In the genomic region with DNA sequence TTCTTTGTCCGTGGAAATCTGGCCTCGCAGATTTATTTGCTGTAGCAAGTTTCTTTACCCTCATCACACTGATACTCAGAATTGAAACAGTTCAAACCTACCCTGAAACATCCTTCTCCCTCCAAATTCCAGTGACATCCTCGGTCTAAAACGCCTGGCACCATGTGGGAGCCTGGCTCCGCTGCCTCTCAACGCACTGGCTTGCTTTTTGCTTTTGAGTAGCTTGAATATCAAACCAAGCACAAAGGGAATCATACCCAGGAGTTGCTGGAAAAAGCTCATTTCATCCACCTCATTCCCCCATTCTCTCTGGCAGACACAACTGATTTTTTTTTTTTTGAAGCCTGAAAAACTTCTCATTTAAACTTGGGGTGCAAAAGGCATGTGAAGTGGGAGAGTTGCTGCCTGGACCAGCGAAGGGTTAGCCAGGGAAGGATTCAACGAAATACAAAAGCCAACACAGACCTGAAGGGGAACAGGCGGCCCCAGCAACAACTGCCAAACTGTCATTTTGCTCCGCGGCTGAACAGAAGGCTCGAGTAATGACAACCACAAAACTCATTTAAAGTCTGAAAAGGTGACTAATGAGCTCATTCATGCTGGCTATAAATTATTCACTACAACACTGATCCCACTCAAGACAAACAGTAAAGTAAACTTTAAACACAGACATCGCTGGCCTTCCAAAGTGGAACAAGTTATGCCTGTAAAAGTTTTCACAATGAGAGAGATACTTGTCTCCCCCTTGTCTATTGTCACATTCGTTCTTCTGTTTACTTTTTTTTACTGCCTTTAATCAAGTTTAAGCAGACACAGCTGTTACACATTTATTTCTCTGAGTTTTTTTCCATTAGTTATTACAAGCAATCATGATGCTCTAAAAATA, we compare ENCODE assay signal across 7 cellular contexts. TPM values are rescaled to one million over a fixed set of nuclear protein-coding genes. Genes with fewer than 3 reads are reported as not detected.
DNase-seq lines count a peak whose midpoint lies in the region; ATAC-seq and TF ChIP-seq lines count a peak whose summit lies in the region.

No MANE protein-coding gene starts in this region.

- intact Hi-C loops in ascending aorta (cut with DNase I) (loop anchor here (5.0 kb wide), 2 partner anchors 48 to 63 kb away; no protein-coding TSS in a partner anchor), left colon (cut with DNase I, micrococcal nuclease) (loop anchor here in 1 of 2 donors (10.0 kb wide), 2 partner anchors 185 to 395 kb away; no protein-coding TSS in a partner anchor)

- H3K4me1 ChIP-seq in HUES48 (ENCODE audit: control insufficient read depth, insufficient read depth, low read length) (peaks cover 40% of the 10 kb centered on the region), ascending aorta (peaks cover 18 to 35% of the 10 kb centered on the region in 2 donors)

- no peaks in the 10 kb centered on the region for H3K9me3 ChIP-seq in HUES48 (ENCODE audit: control insufficient read depth, insufficient read depth, low read length)
- no peaks in the 10 kb centered on the region for H3K9me3 ChIP-seq in ascending aorta

- DNase-seq in NOMO-1 treated with dmso at 0.1 percent for 144 hours (lab: John Stamatoyannopoulos, UW; ENCODE audit: unreplicated experiment), result peak; percentile 84
- no peak for DNase-seq in ascending aorta (ENCODE audit: low spot score in 2 of 2)
- peak in 1 of 2 donors; percentile 46 for DNase-seq in left colon
- peak; percentile 75 for DNase-seq in stimulated activated CD4-positive, alpha-beta T cell treated with anti-CD3 and anti-CD28 coated beads, Interleukin-4, amount 100 ng/mL, for 24 hours
- DNase-seq in DMS53 (lab: John Stamatoyannopoulos, UW), result no peak
- DNase-seq in globus pallidus (ENCODE audit: low spot score), result no peak

- H3K27ac ChIP-seq in HUES48 (ENCODE audit: low read depth, low read length) (peak overlapping the region; percentile 16), ascending aorta (peak overlapping the region; percentile 86 to 97)

- H3K27me3 ChIP-seq in HUES48 (ENCODE audit: control insufficient read depth, insufficient read depth, low read length) (no peaks in the 10 kb centered on the region), ascending aorta (no peaks in the 10 kb centered on the region)

- H3K36me3 ChIP-seq in HUES48 (ENCODE audit: control insufficient read depth, insufficient read depth, low read length) (no peaks in the 10 kb centered on the region), ascending aorta (no peaks in the 10 kb centered on the region)

- peak; percentile 50 for ATAC-seq in left colon

- no peak overlapping the region for H3K9ac ChIP-seq in HUES48 (ENCODE audit: low read depth, low read length)

- TF ChIP-seq CTCF in ascending aorta (IDR thresholded peaks at IDR 0.05), result no peak

- H3K4me3 ChIP-seq in HUES48 (ENCODE audit: low read depth, low read length), result no peak overlapping the region
- H3K4me3 ChIP-seq in ascending aorta, result peak overlapping the region; percentile 36 to 56

RNA-seq across cellular contexts. Expression of gene FOXN3, which starts 12.4 kb away (rescaled TPM):
- total RNA-seq in ascending aorta (96.3 TPM), left colon (10 to 100 TPM; 77.0 to 78.3 TPM)

Comparison
In these comparisons a context has a peak if more than half of its experiments do, and no peak if none do; other contexts are left out.
1. DNase-seq: peak in NOMO-1 treated with dmso at 0.1 percent for 144 hours (single experiment) and stimulated activated CD4-positive, alpha-beta T cell treated with anti-CD3 and anti-CD28 coated beads, Interleukin-4, amount 100 ng/mL, for 24 hours (single experiment); none in ascending aorta (0 of 2), DMS53 (single experiment) and globus pallidus (single experiment).